In genomic region chr19:14556662-14557188, GRCh38 we compare ENCODE assay signal across 8 cellular contexts. TPM values are rescaled to one million over a fixed set of nuclear protein-coding genes. Genes with fewer than 3 reads are reported as not detected.
DNase-seq lines count a peak whose midpoint lies in the region; ATAC-seq and TF ChIP-seq lines count a peak whose summit lies in the region.

No MANE protein-coding gene starts in this region.

- no peak overlapping the region for H3K4me3 ChIP-seq in colonic mucosa
- H3K4me3 ChIP-seq in left lung: no peak overlapping the region

- H3K27me3 ChIP-seq in colonic mucosa (no peaks in the 10 kb centered on the region), left lung (no peaks in the 10 kb centered on the region)

- H3K36me3 ChIP-seq in colonic mucosa: no peaks in the 10 kb centered on the region
- peaks cover 0 to 6% of the 10 kb centered on the region in 2 donors for H3K36me3 ChIP-seq in left lung

- intact Hi-C loops in activated CD4-positive, alpha-beta T cell treated with anti-CD3 and anti-CD28 coated beads, Interleukin-2, amount 10 ng/mL, durations not matched to agents 24 days and 14 days (cut with micrococcal nuclease): no loop called here
- intact Hi-C loops in colonic mucosa (cut with DNase I): no loop called here
- intact Hi-C loops in left lung (cut with DNase I): no loop called here

- H3K9me3 Mint-ChIP-seq in activated CD4-positive, alpha-beta T cell treated with anti-CD3 and anti-CD28 coated beads, Interleukin-2, amount 10 ng/mL, durations not matched to agents 24 days and 14 days: no peaks in the 10 kb centered on the region

- peaks cover 22% of the 10 kb centered on the region for H3K4me1 Mint-ChIP-seq in activated CD4-positive, alpha-beta T cell treated with anti-CD3 and anti-CD28 coated beads, Interleukin-2, amount 10 ng/mL, durations not matched to agents 24 days and 14 days

- TF ChIP-seq CTCF in colonic mucosa (IDR thresholded peaks at IDR 0.05) (peak; percentile 97), left lung (IDR thresholded peaks at IDR 0.05) (peak; percentile 96 to 97)

- peak overlapping the region; percentile 34 for H3K4me3 Mint-ChIP-seq in activated CD4-positive, alpha-beta T cell treated with anti-CD3 and anti-CD28 coated beads, Interleukin-2, amount 10 ng/mL, durations not matched to agents 24 days and 14 days

- no peak overlapping the region for H3K27ac Mint-ChIP-seq in activated CD4-positive, alpha-beta T cell treated with anti-CD3 and anti-CD28 coated beads, Interleukin-2, amount 10 ng/mL, durations not matched to agents 24 days and 14 days

- H3K27ac ChIP-seq in colonic mucosa (no peak overlapping the region), left lung (no peak overlapping the region)

- DNase-seq in Ammon's horn (ENCODE audit: low spot score) (peak; percentile 94), NCI-H2107 (lab: John Stamatoyannopoulos, UW) (peak; percentile 13), colonic mucosa (peak; percentile 76), left lung (peak; percentile 81 to 96)
- DNase-seq in activated CD4-positive, alpha-beta T cell treated with anti-CD3 and anti-CD28 coated beads, Interleukin-2, amount 10 ng/mL, durations not matched to agents 24 days and 14 days: peak; percentile 90
- DNase-seq in stimulated activated CD4-positive, alpha-beta T cell treated with anti-CD3 and anti-CD28 coated beads, Interleukin-4, amount 100 ng/mL, for 1 hour: peak; percentile 78

- H3K9me3 ChIP-seq in colonic mucosa (no peaks in the 10 kb centered on the region), left lung (no peaks in the 10 kb centered on the region)

- no peaks in the 10 kb centered on the region for H3K27me3 Mint-ChIP-seq in activated CD4-positive, alpha-beta T cell treated with anti-CD3 and anti-CD28 coated beads, Interleukin-2, amount 10 ng/mL, durations not matched to agents 24 days and 14 days

- H3K9ac ChIP-seq in colonic mucosa (ENCODE audit: low read depth in 2 of 2, low read length in 2 of 2): peak overlapping the region in 1 of 2 donors; percentile 21

- peaks cover 3% of the 10 kb centered on the region for H3K36me3 Mint-ChIP-seq in activated CD4-positive, alpha-beta T cell treated with anti-CD3 and anti-CD28 coated beads, Interleukin-2, amount 10 ng/mL, durations not matched to agents 24 days and 14 days (ENCODE audit: low read depth)

- H3K4me1 ChIP-seq in colonic mucosa: peaks cover 4% of the 10 kb centered on the region
- peaks cover 0 to 21% of the 10 kb centered on the region in 2 donors for H3K4me1 ChIP-seq in left lung

- ATAC-seq in GM19463 (IDR thresholded peaks at IDR 0.05; ENCODE audit: unreplicated experiment) (peak; percentile 56), left lung (peak; percentile 95), HG03520 (IDR thresholded peaks at IDR 0.05; ENCODE audit: unreplicated experiment) (no peak)

RNA-seq across cellular contexts. Expression of gene NDUFB7, which starts 15.1 kb away (rescaled TPM):
- total RNA-seq in activated CD4-positive, alpha-beta T cell treated with anti-CD3 and anti-CD28 coated beads, Interleukin-2, amount 10 ng/mL, durations not matched to agents 24 days and 14 days: 129 and 132 TPM in 2 replicates
- total RNA-seq in colonic mucosa (100 to 1,000 TPM; 216 to 302 TPM), left lung (100 to 1,000 TPM; 112 to 125 TPM)

RNA-seq across cellular contexts. Expression of gene CLEC17A, which starts 26.2 kb away (rescaled TPM):
- not detected in 2 replicates for total RNA-seq in activated CD4-positive, alpha-beta T cell treated with anti-CD3 and anti-CD28 coated beads, Interleukin-2, amount 10 ng/mL, durations not matched to agents 24 days and 14 days
- under 1 TPM; 0.12 to 0.32 TPM for total RNA-seq in colonic mucosa
- total RNA-seq in left lung: under 1 TPM in 1 of 2 donors, not detected in 1; 0.16 TPM

RNA-seq across cellular contexts. Expression of gene TECR, which starts 27.3 kb away (rescaled TPM):
- total RNA-seq in activated CD4-positive, alpha-beta T cell treated with anti-CD3 and anti-CD28 coated beads, Interleukin-2, amount 10 ng/mL, durations not matched to agents 24 days and 14 days: 108 and 119 TPM in 2 replicates
- total RNA-seq in colonic mucosa (100 to 1,000 TPM; 136 to 201 TPM), left lung (100 to 1,000 TPM; 119 to 122 TPM)

RNA-seq across cellular contexts. Expression of gene DNAJB1, which starts 38.5 kb away (rescaled TPM):
- total RNA-seq in activated CD4-positive, alpha-beta T cell treated with anti-CD3 and anti-CD28 coated beads, Interleukin-2, amount 10 ng/mL, durations not matched to agents 24 days and 14 days: 117 and 126 TPM in 2 replicates
- total RNA-seq in colonic mucosa (100 to 1,000 TPM; 127 to 148 TPM), left lung (100 to 1,000 TPM; 107 to 110 TPM)

Comparison
In these comparisons a context has a peak if more than half of its experiments do, and no peak if none do; other contexts are left out.
1. DNase-seq: peak in every context shown above with its lines; median percentile 94 in Ammon's horn; 90 in activated CD4-positive, alpha-beta T cell treated with anti-CD3 and anti-CD28 coated beads, Interleukin-2, amount 10 ng/mL, durations not matched to agents 24 days and 14 days; 88 in left lung; 78 in stimulated activated CD4-positive, alpha-beta T cell treated with anti-CD3 and anti-CD28 coated beads, Interleukin-4, amount 100 ng/mL, for 1 hour; 76 in colonic mucosa; 13 in NCI-H2107.